ENCODE assay signal across 2 cellular contexts in the genomic region with DNA sequence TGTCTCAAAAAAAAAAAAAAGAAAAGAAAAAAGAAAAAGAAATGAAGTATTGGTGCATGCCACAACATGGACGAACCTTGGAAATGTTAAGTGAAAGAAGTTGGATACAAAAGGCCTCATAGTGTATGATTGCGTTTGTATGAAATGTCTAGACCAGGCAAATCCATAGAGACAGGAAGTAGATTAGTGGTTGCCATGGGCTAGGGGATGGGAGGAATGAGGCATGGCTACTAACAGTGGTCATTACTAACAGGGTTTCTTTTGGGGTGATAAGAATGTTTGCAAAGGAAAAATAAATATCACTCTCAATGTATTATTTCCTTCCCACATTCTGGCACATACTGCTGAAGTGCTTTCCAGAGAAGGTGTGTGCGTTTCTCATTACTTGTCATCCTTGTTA.
TF ChIP-seq lines count a peak whose summit lies in the region.

No MANE protein-coding gene starts in this region.

TF ChIP-seq in SK-N-SH treated with all-trans-retinoic acid at 6 μM for 48 hours, 23 proteins besides CTCF, POLR2A, EP300 and RAD21:
- TF ChIP-seq TOX (CRISPR knock-in tag; IDR thresholded peaks at IDR 0.05; ENCODE audit: borderline replicate concordance) (no peak), ZFP30 (CRISPR knock-in tag; IDR thresholded peaks at IDR 0.05) (no peak), ISL1 (CRISPR knock-in tag; IDR thresholded peaks at IDR 0.05) (no peak), BACH2 (CRISPR knock-in tag; IDR thresholded peaks at IDR 0.05; ENCODE audit: borderline replicate concordance) (no peak), PPARA (CRISPR knock-in tag; IDR thresholded peaks at IDR 0.05; ENCODE audit: borderline replicate concordance) (no peak), ZC3H10 (CRISPR knock-in tag; IDR thresholded peaks at IDR 0.05) (no peak), ZNF8 (CRISPR knock-in tag; IDR thresholded peaks at IDR 0.05) (no peak), ZNF70 (CRISPR knock-in tag; IDR thresholded peaks at IDR 0.05) (no peak), OSR1 (CRISPR knock-in tag; IDR thresholded peaks at IDR 0.05) (no peak), CSDC2 (CRISPR knock-in tag; IDR thresholded peaks at IDR 0.05) (no peak), ZNF565 (CRISPR knock-in tag; conservative IDR thresholded peaks at IDR 0.05; ENCODE audit: low read depth) (no peak), ZFP3 (CRISPR knock-in tag; IDR thresholded peaks at IDR 0.05) (no peak), TCF4 (CRISPR knock-in tag; IDR thresholded peaks at IDR 0.05; ENCODE audit: borderline replicate concordance) (no peak), RARB (CRISPR knock-in tag; IDR thresholded peaks at IDR 0.05) (no peak), SNAI2 (CRISPR knock-in tag; IDR thresholded peaks at IDR 0.05) (no peak)
- TF ChIP-seq, protein P1, sequence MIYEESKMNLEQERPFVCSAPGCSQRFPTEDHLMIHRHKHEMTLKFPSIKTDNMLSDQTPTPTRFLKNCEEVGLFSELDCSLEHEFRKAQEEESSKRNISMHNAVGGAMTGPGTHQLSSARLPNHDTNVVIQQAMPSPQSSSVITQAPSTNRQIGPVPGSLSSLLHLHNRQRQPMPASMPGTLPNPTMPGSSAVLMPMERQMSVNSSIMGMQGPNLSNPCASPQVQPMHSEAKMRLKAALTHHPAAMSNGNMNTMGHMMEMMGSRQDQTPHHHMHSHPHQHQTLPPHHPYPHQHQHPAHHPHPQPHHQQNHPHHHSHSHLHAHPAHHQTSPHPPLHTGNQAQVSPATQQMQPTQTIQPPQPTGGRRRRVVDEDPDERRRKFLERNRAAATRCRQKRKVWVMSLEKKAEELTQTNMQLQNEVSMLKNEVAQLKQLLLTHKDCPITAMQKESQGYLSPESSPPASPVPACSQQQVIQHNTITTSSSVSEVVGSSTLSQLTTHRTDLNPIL (CRISPR knock-in tag; IDR thresholded peaks at IDR 0.05; ENCODE audit: low read depth), result no peak
- TF ChIP-seq, protein P2, sequence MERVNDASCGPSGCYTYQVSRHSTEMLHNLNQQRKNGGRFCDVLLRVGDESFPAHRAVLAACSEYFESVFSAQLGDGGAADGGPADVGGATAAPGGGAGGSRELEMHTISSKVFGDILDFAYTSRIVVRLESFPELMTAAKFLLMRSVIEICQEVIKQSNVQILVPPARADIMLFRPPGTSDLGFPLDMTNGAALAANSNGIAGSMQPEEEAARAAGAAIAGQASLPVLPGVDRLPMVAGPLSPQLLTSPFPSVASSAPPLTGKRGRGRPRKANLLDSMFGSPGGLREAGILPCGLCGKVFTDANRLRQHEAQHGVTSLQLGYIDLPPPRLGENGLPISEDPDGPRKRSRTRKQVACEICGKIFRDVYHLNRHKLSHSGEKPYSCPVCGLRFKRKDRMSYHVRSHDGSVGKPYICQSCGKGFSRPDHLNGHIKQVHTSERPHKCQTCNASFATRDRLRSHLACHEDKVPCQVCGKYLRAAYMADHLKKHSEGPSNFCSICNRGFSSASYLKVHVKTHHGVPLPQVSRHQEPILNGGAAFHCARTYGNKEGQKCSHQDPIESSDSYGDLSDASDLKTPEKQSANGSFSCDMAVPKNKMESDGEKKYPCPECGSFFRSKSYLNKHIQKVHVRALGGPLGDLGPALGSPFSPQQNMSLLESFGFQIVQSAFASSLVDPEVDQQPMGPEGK (CRISPR knock-in tag; IDR thresholded peaks at IDR 0.05; ENCODE audit: borderline replicate concordance), result no peak
- TF ChIP-seq, protein P3, sequence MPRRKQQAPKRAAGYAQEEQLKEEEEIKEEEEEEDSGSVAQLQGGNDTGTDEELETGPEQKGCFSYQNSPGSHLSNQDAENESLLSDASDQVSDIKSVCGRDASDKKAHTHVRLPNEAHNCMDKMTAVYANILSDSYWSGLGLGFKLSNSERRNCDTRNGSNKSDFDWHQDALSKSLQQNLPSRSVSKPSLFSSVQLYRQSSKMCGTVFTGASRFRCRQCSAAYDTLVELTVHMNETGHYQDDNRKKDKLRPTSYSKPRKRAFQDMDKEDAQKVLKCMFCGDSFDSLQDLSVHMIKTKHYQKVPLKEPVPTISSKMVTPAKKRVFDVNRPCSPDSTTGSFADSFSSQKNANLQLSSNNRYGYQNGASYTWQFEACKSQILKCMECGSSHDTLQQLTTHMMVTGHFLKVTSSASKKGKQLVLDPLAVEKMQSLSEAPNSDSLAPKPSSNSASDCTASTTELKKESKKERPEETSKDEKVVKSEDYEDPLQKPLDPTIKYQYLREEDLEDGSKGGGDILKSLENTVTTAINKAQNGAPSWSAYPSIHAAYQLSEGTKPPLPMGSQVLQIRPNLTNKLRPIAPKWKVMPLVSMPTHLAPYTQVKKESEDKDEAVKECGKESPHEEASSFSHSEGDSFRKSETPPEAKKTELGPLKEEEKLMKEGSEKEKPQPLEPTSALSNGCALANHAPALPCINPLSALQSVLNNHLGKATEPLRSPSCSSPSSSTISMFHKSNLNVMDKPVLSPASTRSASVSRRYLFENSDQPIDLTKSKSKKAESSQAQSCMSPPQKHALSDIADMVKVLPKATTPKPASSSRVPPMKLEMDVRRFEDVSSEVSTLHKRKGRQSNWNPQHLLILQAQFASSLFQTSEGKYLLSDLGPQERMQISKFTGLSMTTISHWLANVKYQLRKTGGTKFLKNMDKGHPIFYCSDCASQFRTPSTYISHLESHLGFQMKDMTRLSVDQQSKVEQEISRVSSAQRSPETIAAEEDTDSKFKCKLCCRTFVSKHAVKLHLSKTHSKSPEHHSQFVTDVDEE (CRISPR knock-in tag; IDR thresholded peaks at IDR 0.05), result no peak
- TF ChIP-seq, protein P4, sequence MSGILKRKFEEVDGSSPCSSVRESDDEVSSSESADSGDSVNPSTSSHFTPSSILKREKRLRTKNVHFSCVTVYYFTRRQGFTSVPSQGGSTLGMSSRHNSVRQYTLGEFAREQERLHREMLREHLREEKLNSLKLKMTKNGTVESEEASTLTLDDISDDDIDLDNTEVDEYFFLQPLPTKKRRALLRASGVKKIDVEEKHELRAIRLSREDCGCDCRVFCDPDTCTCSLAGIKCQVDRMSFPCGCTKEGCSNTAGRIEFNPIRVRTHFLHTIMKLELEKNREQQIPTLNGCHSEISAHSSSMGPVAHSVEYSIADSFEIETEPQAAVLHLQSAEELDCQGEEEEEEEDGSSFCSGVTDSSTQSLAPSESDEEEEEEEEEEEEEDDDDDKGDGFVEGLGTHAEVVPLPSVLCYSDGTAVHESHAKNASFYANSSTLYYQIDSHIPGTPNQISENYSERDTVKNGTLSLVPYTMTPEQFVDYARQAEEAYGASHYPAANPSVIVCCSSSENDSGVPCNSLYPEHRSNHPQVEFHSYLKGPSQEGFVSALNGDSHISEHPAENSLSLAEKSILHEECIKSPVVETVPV (CRISPR knock-in tag; IDR thresholded peaks at IDR 0.05), result no peak
TF ChIP-seq in SK-N-SH treated with all-trans-retinoic acid at 6 μM for 48 hours: peak in this region for 0.

TF ChIP-seq in SK-N-SH, 30 proteins besides CTCF, POLR2A, EP300 and RAD21 (continued from another document):
- TF ChIP-seq, protein P5, sequence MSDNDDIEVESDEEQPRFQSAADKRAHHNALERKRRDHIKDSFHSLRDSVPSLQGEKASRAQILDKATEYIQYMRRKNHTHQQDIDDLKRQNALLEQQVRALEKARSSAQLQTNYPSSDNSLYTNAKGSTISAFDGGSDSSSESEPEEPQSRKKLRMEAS (IDR thresholded peaks at IDR 0.05; ENCODE audit: low read depth), result no peak
- no peak for TF ChIP-seq EZH2phosphoT487 (IDR thresholded peaks at IDR 0.05; ENCODE audit: borderline replicate concordance, low read depth)
- no peak for TF ChIP-seq SIN3A (IDR thresholded peaks at IDR 0.05; ENCODE audit: borderline replicate concordance, low read depth, low read length)
- TF ChIP-seq MXI1 (IDR thresholded peaks at IDR 0.05; ENCODE audit: low read depth, low read length), result no peak
- no peak for TF ChIP-seq MEF2A (IDR thresholded peaks at IDR 0.05; ENCODE audit: borderline replicate concordance, low read depth)
- TF ChIP-seq, protein P6, sequence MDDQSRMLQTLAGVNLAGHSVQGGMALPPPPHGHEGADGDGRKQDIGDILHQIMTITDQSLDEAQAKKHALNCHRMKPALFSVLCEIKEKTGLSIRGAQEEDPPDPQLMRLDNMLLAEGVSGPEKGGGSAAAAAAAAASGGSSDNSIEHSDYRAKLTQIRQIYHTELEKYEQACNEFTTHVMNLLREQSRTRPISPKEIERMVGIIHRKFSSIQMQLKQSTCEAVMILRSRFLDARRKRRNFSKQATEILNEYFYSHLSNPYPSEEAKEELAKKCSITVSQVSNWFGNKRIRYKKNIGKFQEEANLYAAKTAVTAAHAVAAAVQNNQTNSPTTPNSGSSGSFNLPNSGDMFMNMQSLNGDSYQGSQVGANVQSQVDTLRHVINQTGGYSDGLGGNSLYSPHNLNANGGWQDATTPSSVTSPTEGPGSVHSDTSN (IDR thresholded peaks at IDR 0.05), result no peak
- no peak for TF ChIP-seq FOSL2 (IDR thresholded peaks at IDR 0.05; ENCODE audit: borderline replicate concordance, low read depth)
- TF ChIP-seq RXRA (IDR thresholded peaks at IDR 0.05; ENCODE audit: borderline replicate concordance, low read depth), result no peak
- no peak for TF ChIP-seq SMC3 (IDR thresholded peaks at IDR 0.05; ENCODE audit: low read depth, low read length)
- TF ChIP-seq, protein P7, sequence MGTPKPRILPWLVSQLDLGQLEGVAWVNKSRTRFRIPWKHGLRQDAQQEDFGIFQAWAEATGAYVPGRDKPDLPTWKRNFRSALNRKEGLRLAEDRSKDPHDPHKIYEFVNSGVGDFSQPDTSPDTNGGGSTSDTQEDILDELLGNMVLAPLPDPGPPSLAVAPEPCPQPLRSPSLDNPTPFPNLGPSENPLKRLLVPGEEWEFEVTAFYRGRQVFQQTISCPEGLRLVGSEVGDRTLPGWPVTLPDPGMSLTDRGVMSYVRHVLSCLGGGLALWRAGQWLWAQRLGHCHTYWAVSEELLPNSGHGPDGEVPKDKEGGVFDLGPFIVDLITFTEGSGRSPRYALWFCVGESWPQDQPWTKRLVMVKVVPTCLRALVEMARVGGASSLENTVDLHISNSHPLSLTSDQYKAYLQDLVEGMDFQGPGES (IDR thresholded peaks at IDR 0.05; ENCODE audit: low read depth, low read length), result no peak
- TF ChIP-seq YY1 (IDR thresholded peaks at IDR 0.05; ENCODE audit: low read depth), result no peak
- TF ChIP-seq, protein P8, sequence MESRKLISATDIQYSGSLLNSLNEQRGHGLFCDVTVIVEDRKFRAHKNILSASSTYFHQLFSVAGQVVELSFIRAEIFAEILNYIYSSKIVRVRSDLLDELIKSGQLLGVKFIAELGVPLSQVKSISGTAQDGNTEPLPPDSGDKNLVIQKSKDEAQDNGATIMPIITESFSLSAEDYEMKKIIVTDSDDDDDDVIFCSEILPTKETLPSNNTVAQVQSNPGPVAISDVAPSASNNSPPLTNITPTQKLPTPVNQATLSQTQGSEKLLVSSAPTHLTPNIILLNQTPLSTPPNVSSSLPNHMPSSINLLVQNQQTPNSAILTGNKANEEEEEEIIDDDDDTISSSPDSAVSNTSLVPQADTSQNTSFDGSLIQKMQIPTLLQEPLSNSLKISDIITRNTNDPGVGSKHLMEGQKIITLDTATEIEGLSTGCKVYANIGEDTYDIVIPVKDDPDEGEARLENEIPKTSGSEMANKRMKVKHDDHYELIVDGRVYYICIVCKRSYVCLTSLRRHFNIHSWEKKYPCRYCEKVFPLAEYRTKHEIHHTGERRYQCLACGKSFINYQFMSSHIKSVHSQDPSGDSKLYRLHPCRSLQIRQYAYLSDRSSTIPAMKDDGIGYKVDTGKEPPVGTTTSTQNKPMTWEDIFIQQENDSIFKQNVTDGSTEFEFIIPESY (IDR thresholded peaks at IDR 0.05; ENCODE audit: borderline replicate concordance, low read depth), result no peak
- TF ChIP-seq GATA2 (CRISPR knock-in tag; IDR thresholded peaks at IDR 0.05), result no peak
- TF ChIP-seq FOXM1 (IDR thresholded peaks at IDR 0.05; ENCODE audit: low read depth), result no peak
- no peak for TF ChIP-seq NRF1 (IDR thresholded peaks at IDR 0.05; ENCODE audit: low read depth, low read length)
- no peak for TF ChIP-seq TAF1 (IDR thresholded peaks at IDR 0.05; ENCODE audit: borderline replicate concordance, low read depth, low read length)
